In genomic region chr6:36120539-36120938, GRCh38 we compare ENCODE assay signal across 8 cellular contexts. TPM values are rescaled to one million over a fixed set of nuclear protein-coding genes. Genes with fewer than 3 reads are reported as not detected.
DNase-seq lines count a peak whose midpoint lies in the region; ATAC-seq and TF ChIP-seq lines count a peak whose summit lies in the region.

No MANE protein-coding gene starts in this region.

- no peaks in the 10 kb centered on the region for H3K9me3 ChIP-seq in naive thymus-derived CD4-positive, alpha-beta T cell (ENCODE audit: control insufficient read depth in 2 of 3, low read length in 3 of 3)

- H3K27ac ChIP-seq in naive thymus-derived CD4-positive, alpha-beta T cell (ENCODE audit: low read depth, low read length): peak overlapping the region; percentile 90
- H3K27ac ChIP-seq in dorsolateral prefrontal cortex: peak overlapping the region in 20 of 59 donors; percentile 8 to 68 (median 37)

- no peaks in the 10 kb centered on the region for H3K36me3 ChIP-seq in naive thymus-derived CD4-positive, alpha-beta T cell (ENCODE audit: control insufficient read depth in 2 of 3, insufficient read depth in 3 of 3, low read length in 3 of 3)

- H3K27me3 ChIP-seq in naive thymus-derived CD4-positive, alpha-beta T cell (ENCODE audit: control insufficient read depth in 2 of 2, insufficient read depth in 2 of 2, low read length in 2 of 2): no peaks in the 10 kb centered on the region
- no peaks in the 10 kb centered on the region for H3K27me3 ChIP-seq in dorsolateral prefrontal cortex

- H3K36me3 Mint-ChIP-seq in Calu3 (ENCODE audit: insufficient read depth, unreplicated experiment): peaks cover 22% of the 10 kb centered on the region
- H3K36me3 Mint-ChIP-seq in naive thymus-derived CD4-positive, alpha-beta T cell: peaks cover 0 to 32% (median 6%) of the 10 kb centered on the region in 5 donors

- TF ChIP-seq CTCF in Calu3 (IDR thresholded peaks at IDR 0.05; ENCODE audit: unreplicated experiment): no peak
- TF ChIP-seq CTCF in dorsolateral prefrontal cortex (IDR thresholded peaks at IDR 0.05 in 54 of 56, conservative IDR thresholded peaks at IDR 0.05 in 2 of 56; ENCODE audit: low read depth in 1 of 56, partially characterized antibody in 56 of 56): no peak

- DNase-seq in Calu3 (no peak), NCI-H82 treated with DMSO at 0.1 percent for 48 hours (lab: John Stamatoyannopoulos, UW; ENCODE audit: unreplicated experiment) (peak; percentile 17), dorsolateral prefrontal cortex (no peak), dedifferentiated amniotic fluid mesenchymal stem cell (ENCODE audit: extremely low spot score) (no peak)
- DNase-seq in activated T-cell treated with anti-CD3 and anti-CD28 coated beads, Interleukin-2, amount 50 U/mL, for 48 hours: peak; percentile 75 to 78
- DNase-seq in naive thymus-derived CD4-positive, alpha-beta T cell: peak; percentile 43 to 84 (median 81)

- peaks cover 11% of the 10 kb centered on the region for H3K4me1 Mint-ChIP-seq in Calu3 (ENCODE audit: low read depth, unreplicated experiment)
- H3K4me1 Mint-ChIP-seq in naive thymus-derived CD4-positive, alpha-beta T cell: peaks cover 69 to 100% (median 92%) of the 10 kb centered on the region in 7 donors

- peaks cover 82 to 88% of the 10 kb centered on the region in 2 donors for H3K4me1 ChIP-seq in naive thymus-derived CD4-positive, alpha-beta T cell (ENCODE audit: control insufficient read depth in 2 of 2, insufficient read depth in 2 of 2, low read length in 2 of 2)

- intact Hi-C loops in Calu3 (cut with micrococcal nuclease; ENCODE audit: unreplicated experiment): loop anchor here (5.0 kb wide), 2 partner anchors 77 to 182 kb away; partner anchors contain the start of gene BRPF3
- intact Hi-C loops in naive thymus-derived CD4-positive, alpha-beta T cell (cut with micrococcal nuclease): loop anchor here (1.0 to 10.0 kb wide), 11 partner anchors 11 to 1728 kb away; partner anchors contain the start of genes MAPK14 (in 2 of the 2), NUDT3 (in 1 of the 2), SRPK1 (in 1 of the 2) and SRSF3 (in 1 of the 2)
- intact Hi-C loops in dorsolateral prefrontal cortex (cut with DNase I): loop anchor here (5.0 to 10.0 kb wide), 3 partner anchors 77 to 244 kb away; partner anchors contain the start of gene BRPF3 (in 1 of the 2)

- H3K9me3 Mint-ChIP-seq in Calu3 (ENCODE audit: low read depth, unreplicated experiment): no peaks in the 10 kb centered on the region
- no peaks in the 10 kb centered on the region for H3K9me3 Mint-ChIP-seq in naive thymus-derived CD4-positive, alpha-beta T cell

- CTCF ChIA-PET in Calu3 (lab: Charles Lee): interaction anchor here (0.7 to 1.8 kb wide), 6 partner anchors 10 to 303 kb away, joined by 4 to 7 read pairs (median 4); no protein-coding TSS in a partner anchor
- CTCF ChIA-PET in naive thymus-derived CD4-positive, alpha-beta T cell (lab: Charles Lee): interaction anchor here (1.0 to 6.3 kb wide), 10 partner anchors 10 to 665 kb away, joined by 3 to 53 read pairs (median 8); partner anchors contain the start of genes MAPK13 and MAPK14

- peak overlapping the region; percentile 55 for H3K27ac Mint-ChIP-seq in Calu3 (ENCODE audit: unreplicated experiment)
- H3K27ac Mint-ChIP-seq in naive thymus-derived CD4-positive, alpha-beta T cell: peak overlapping the region; percentile 94 to 100 (median 99)

- H3K4me3 Mint-ChIP-seq in Calu3 (ENCODE audit: low read depth, unreplicated experiment): no peak overlapping the region
- peak overlapping the region; percentile 73 to 99 (median 91) for H3K4me3 Mint-ChIP-seq in naive thymus-derived CD4-positive, alpha-beta T cell

- no peaks in the 10 kb centered on the region for H3K27me3 Mint-ChIP-seq in Calu3 (ENCODE audit: unreplicated experiment)
- no peaks in the 10 kb centered on the region for H3K27me3 Mint-ChIP-seq in naive thymus-derived CD4-positive, alpha-beta T cell

- peak; percentile 72 for ATAC-seq in naive thymus-derived CD4-positive, alpha-beta T cell
- ATAC-seq in HG03135 (IDR thresholded peaks at IDR 0.05; ENCODE audit: unreplicated experiment) (no peak), GM19035 (IDR thresholded peaks at IDR 0.05; ENCODE audit: unreplicated experiment) (no peak)

- POLR2A ChIA-PET in naive thymus-derived CD4-positive, alpha-beta T cell (lab: Charles Lee): interaction anchor here (0.6 to 3.8 kb wide), 20 partner anchors 8 to 182 kb away, joined by 3 to 53 read pairs (median 8); partner anchors contain the start of genes MAPK13 and MAPK14

- peak overlapping the region; percentile 65 for H3K4me3 ChIP-seq in naive thymus-derived CD4-positive, alpha-beta T cell (ENCODE audit: low read length)
- H3K4me3 ChIP-seq in dorsolateral prefrontal cortex: no peak overlapping the region

- BruUV-seq in Calu3 (replicated peaks; lab: Mats Ljungman, UMichigan): no TSS peak

RNA-seq across cellular contexts. Expression of gene MAPK13, which starts 9.8 kb away (rescaled TPM):
- total RNA-seq in Calu3 (2022): 52.3 and 59.3 TPM in 2 replicates
- total RNA-seq in naive thymus-derived CD4-positive, alpha-beta T cell: 10 to 100 TPM; 27.0 to 53.1 (median 33.7) TPM
- 10 to 100 TPM; 34.2 to 51.4 TPM for polyA plus RNA-seq in naive thymus-derived CD4-positive, alpha-beta T cell
- total RNA-seq in dorsolateral prefrontal cortex: 10 to 100 TPM in 119 of 120 experiments, 1 to 10 TPM in 1; 9.1 to 40.0 (median 25.9) TPM

Comparison
In these comparisons a context has a peak if more than half of its experiments do, and no peak if none do; other contexts are left out.
1. DNase-seq: peak in NCI-H82 treated with DMSO at 0.1 percent for 48 hours (single experiment), activated T-cell treated with anti-CD3 and anti-CD28 coated beads, Interleukin-2, amount 50 U/mL, for 48 hours (2 of 2) and naive thymus-derived CD4-positive, alpha-beta T cell (9 of 9); none in Calu3 (single experiment), dorsolateral prefrontal cortex (0 of 10) and dedifferentiated amniotic fluid mesenchymal stem cell (single experiment).